Comparison of ENCODE assay signal across 19 cellular contexts in the genomic region with DNA sequence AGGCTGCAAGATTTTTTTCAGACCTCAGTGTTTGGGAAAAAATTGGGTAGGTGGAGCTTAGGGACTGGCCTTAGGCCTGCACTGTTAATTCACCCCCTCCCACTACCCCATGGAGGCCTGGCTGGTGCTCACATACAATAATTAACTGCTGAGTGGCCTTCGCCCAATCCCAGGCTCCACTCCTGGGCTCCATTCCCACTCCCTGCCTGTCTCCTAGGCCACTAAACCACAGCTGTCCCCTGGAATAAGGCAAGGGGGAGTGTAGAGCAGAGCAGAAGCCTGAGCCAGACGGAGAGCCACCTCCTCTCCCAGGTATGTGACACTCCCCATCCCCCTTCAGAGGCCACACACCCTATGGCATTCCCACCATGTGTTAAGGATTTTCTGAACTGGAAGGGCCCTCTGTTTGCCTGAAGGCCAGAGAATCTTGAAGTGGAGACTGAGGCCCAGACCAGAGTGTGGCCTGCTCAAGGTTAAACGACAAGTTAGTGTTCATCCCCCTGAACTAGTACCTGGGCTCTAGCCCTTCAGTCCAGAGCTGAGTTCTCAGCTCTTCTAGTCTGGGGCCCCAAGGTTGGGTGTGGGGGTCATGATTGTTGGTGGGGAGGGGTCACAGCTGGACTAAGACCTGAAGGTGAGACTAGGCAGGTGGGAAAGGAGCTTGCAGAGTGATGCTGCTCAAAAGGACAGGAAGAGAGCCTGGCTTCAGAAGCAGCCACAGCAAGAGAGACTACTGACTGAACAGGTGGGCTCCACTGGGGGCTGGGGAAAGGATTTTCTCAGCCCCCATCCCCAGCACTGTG. TPM values are rescaled to one million over a fixed set of nuclear protein-coding genes. Genes with fewer than 3 reads are reported as not detected.
DNase-seq lines count a peak whose midpoint lies in the region; ATAC-seq, FAIRE-seq and TF ChIP-seq lines count a peak whose summit lies in the region.
"Had no signal": no experiment of that assay in that cellular context is flagged by ENCODE, and none has a peak within 500 bp of the region (broad histone marks: within the 10 kb centered on the region; RNA-seq: fewer than 3 reads in every experiment).

No MANE protein-coding gene starts in this region.

- H3K27me3 Mint-ChIP-seq in T-cell: no peaks in the 10 kb centered on the region
- H3K27me3 Mint-ChIP-seq: activated T-cell treated with anti-CD3 and anti-CD28 coated beads, Interleukin-2, amount 50 U/mL, for 24 hours had no signal

- H3K27me3 ChIP-seq in H1 (replicated peaks in 1 of 4; ENCODE audit: control insufficient read depth in 3 of 4, extremely low read depth in 1 of 4, insufficient read depth in 3 of 4, low read length in 3 of 4) (no peaks in the 10 kb centered on the region), lung (ENCODE audit: control insufficient read depth, insufficient read depth) (no peaks in the 10 kb centered on the region)
- H3K27me3 ChIP-seq: BLaER1, uterus had no signal

- CTCF ChIA-PET in H1 (lab: Charles Lee; ENCODE audit: partially characterized antibody) (interaction anchor here (0.8 to 2.8 kb wide), 14 partner anchors 8 to 384 kb away, joined by 3 to 16 read pairs (median 4); a partner anchor contains a TSS), T-cell (lab: Charles Lee) (no interaction called here)

- H3K4me1 ChIP-seq in H1 (replicated peaks in 1 of 4; ENCODE audit: control insufficient read depth in 3 of 4, insufficient read depth in 4 of 4, low read length in 3 of 4) (peaks cover 0 to 3% (median 0%) of the 10 kb centered on the region in 4 experiments; a peak in 1 of 7 replicates), lung (ENCODE audit: control insufficient read depth in 2 of 2, insufficient read depth in 2 of 2, low read length in 2 of 2) (no peaks in the 10 kb centered on the region)
- H3K4me1 ChIP-seq: uterus had no signal

- H3K9ac ChIP-seq in H1 (replicated peaks in 1 of 4; ENCODE audit: extremely low read depth in 1 of 4, low read depth in 3 of 4, low read length in 3 of 4): no peak overlapping the region
- H3K9ac ChIP-seq: BLaER1, GM23248 had no signal

- H2AK5ac ChIP-seq in H1 (ENCODE audit: low read depth, low read length): no peak overlapping the region

- H4K20me1 ChIP-seq in H1 (replicated peaks in 1 of 2; ENCODE audit: control insufficient read depth in 1 of 2, insufficient read depth in 2 of 2, low read length in 2 of 2): no peaks in the 10 kb centered on the region
- H4K20me1 ChIP-seq: BLaER1 had no signal

- no peaks in the 10 kb centered on the region for H3K36me3 ChIP-seq in H1 (ENCODE audit: control insufficient read depth in 2 of 4, insufficient read depth in 4 of 4, low read length in 3 of 4)
- H3K36me3 ChIP-seq in lung (ENCODE audit: control insufficient read depth in 2 of 2, insufficient read depth in 2 of 2, low read length in 2 of 2): no peaks in the 10 kb centered on the region
- H3K36me3 ChIP-seq: BLaER1, uterus had no signal

- no peak overlapping the region for H4K5ac ChIP-seq in H1 (ENCODE audit: insufficient read length, low read depth, low read length)

- no peak overlapping the region for H2BK12ac ChIP-seq in H1 (ENCODE audit: low read depth, low read length)

- H3K9me3 ChIP-seq in H1 (ENCODE audit: insufficient read depth in 2 of 2, low read depth in 1 of 2, low read length in 1 of 2): no peaks in the 10 kb centered on the region
- no peaks in the 10 kb centered on the region for H3K9me3 ChIP-seq in lung (ENCODE audit: control insufficient read depth in 2 of 2, insufficient read depth in 1 of 2, low read length in 1 of 2)
- H3K9me3 ChIP-seq: BLaER1, uterus had no signal

- H3K4me3 ChIP-seq in H1 (ENCODE audit: extremely low read depth in 1 of 4, insufficient read depth in 2 of 4, low read depth in 3 of 4, low read length in 4 of 4) (no peak overlapping the region), lung (no peak overlapping the region)
- H3K4me3 ChIP-seq: BLaER1, GM23248, smooth muscle cell, uterus had no signal

- no peak overlapping the region for H2BK20ac ChIP-seq in H1 (ENCODE audit: low read length)

- no peak overlapping the region for H3K23ac ChIP-seq in H1 (ENCODE audit: insufficient read length)

- H2BK15ac ChIP-seq in H1 (ENCODE audit: low read length): 0 out of 2 replicates have a peak overlapping the region, but pooled peaks have one; percentile 61

- ATAC-seq in lung (ENCODE audit: insufficient read depth, low FRiP score) (peak; percentile 49), T-cell (replicated peaks in 1 of 4) (no peak), HG03565 (IDR thresholded peaks at IDR 0.05; ENCODE audit: unreplicated experiment) (no peak)
- ATAC-seq: natural killer cell had no signal

- no peak for TF ChIP-seq EP300 in H1 (IDR thresholded peaks at IDR 0.05; ENCODE audit: borderline replicate concordance in 1 of 2, low read depth in 2 of 2, low read length in 2 of 2)

- no peak overlapping the region for H2BK5ac ChIP-seq in H1 (ENCODE audit: low read depth, low read length)

- FAIRE-seq in H1 (lab: Jason Lieb, UNC): no peak
- FAIRE-seq: endometrium had no signal

- no peak for TF ChIP-seq CTCF in H1 (IDR thresholded peaks at IDR 0.05; ENCODE audit: control extremely low read depth in 1 of 3, insufficient read depth in 1 of 3, low read depth in 1 of 3, low read length in 3 of 3)
- TF ChIP-seq CTCF in lung (IDR thresholded peaks at IDR 0.05; ENCODE audit: control extremely low read depth, extremely low read depth): no peak

- H2BK120ac ChIP-seq in H1 (replicated peaks; ENCODE audit: low read depth, low read length): no peak overlapping the region

- DNase-seq in COR-L47 (lab: John Stamatoyannopoulos, UW): peak; percentile 73
- DNase-seq in NCI-H1105 treated with DMSO at 0.1 percent for 48 hours (lab: John Stamatoyannopoulos, UW): peak; percentile 55
- no peak for DNase-seq in H1 (ENCODE audit: low read depth in 1 of 2, low spot score in 2 of 2)
- DNase-seq in lung (ENCODE audit: low spot score): peak; percentile 70
- DNase-seq in T-cell: no peak
- DNase-seq in SIG-M5 (lab: John Stamatoyannopoulos, UW): no peak
- DNase-seq in NCI-H345 treated with DMSO at 0.1 percent for 48 hours (lab: John Stamatoyannopoulos, UW; ENCODE audit: unreplicated experiment): no peak
- DNase-seq: activated T-cell treated with anti-CD3 and anti-CD28 coated beads, Interleukin-2, amount 50 U/mL, for 24 hours; amniotic stem cell; GF-D8; GM23248; natural killer cell; SHP77 had no signal

- no peaks in the 10 kb centered on the region for H3K23me2 ChIP-seq in H1 (ENCODE audit: low read depth, low read length)

- H3K56ac ChIP-seq in H1 (replicated peaks; ENCODE audit: insufficient read length, low read depth, low read length): no peak overlapping the region

- no peak for TF ChIP-seq RAD21 in H1 (IDR thresholded peaks at IDR 0.05 in 1 of 2, conservative IDR thresholded peaks at IDR 0.05 in 1 of 2; ENCODE audit: low read depth in 2 of 2, low read length in 2 of 2)

- H3K79me1 ChIP-seq in H1 (ENCODE audit: low read depth, low read length): no peaks in the 10 kb centered on the region

- H3K18ac ChIP-seq in H1 (ENCODE audit: extremely low read depth, low read length): no peak overlapping the region

- H3K4me3 Mint-ChIP-seq in T-cell: no peak overlapping the region
- H3K4me3 Mint-ChIP-seq: activated T-cell treated with anti-CD3 and anti-CD28 coated beads, Interleukin-2, amount 50 U/mL, for 24 hours; natural killer cell had no signal

- 77% methylated on average over 2 of the region's 3 CpGs; no CpG with 5 or more reads in 1 of the 2 experiments for WGBS in H1 (ENCODE audit: extremely low coverage in 1 of 2, insufficient coverage in 1 of 2, insufficient read length in 1 of 2, insufficient replicate concordance in 2 of 2, low coverage in 1 of 2, low lambda C conversion rate in 2 of 2, missing lambda C conversion rate in 1 of 2), 2 experiments
- 54 to 85% methylated on average over 3 of the region's 3 CpGs for WGBS in lung, 2 donors

- peak overlapping the region; percentile 55; the same call in 1 of the 2 replicates for H2AFZ ChIP-seq in H1 (ENCODE audit: low read length)
- H2AFZ ChIP-seq: GM23248 had no signal

- H3K4me2 ChIP-seq in H1 (ENCODE audit: insufficient read depth in 1 of 2, low read depth in 2 of 2, low read length in 2 of 2): no peak overlapping the region
- H3K4me2 ChIP-seq: BLaER1, smooth muscle cell had no signal

- no peak for TF ChIP-seq POLR2A in H1 (IDR thresholded peaks at IDR 0.05; ENCODE audit: control extremely low read depth in 1 of 2, low read depth in 2 of 2, low read length in 2 of 2)

- H3K27ac ChIP-seq in H1 (ENCODE audit: low read depth, low read length) (no peak overlapping the region), lung (ENCODE audit: low read depth in 1 of 2, low read length in 1 of 2) (peak overlapping the region in 1 of 2 donors; percentile 49)
- H3K27ac ChIP-seq: BLaER1, GM23248, uterus, VCaP had no signal

- H3K79me2 ChIP-seq in H1 (ENCODE audit: control insufficient read depth in 1 of 2, insufficient read depth in 2 of 2, low read length in 2 of 2): no peaks in the 10 kb centered on the region

- H4K8ac ChIP-seq in H1 (ENCODE audit: extremely low read depth, insufficient read depth, low read length): peak overlapping the region; percentile 25; the same call in 1 of the 2 replicates

- no peak overlapping the region for H3K14ac ChIP-seq in H1 (ENCODE audit: insufficient read length)

- no peaks in the 10 kb centered on the region for H3K9me3 Mint-ChIP-seq in T-cell
- H3K9me3 Mint-ChIP-seq: activated T-cell treated with anti-CD3 and anti-CD28 coated beads, Interleukin-2, amount 50 U/mL, for 24 hours; natural killer cell had no signal

- no peaks in the 10 kb centered on the region for H3K36me3 Mint-ChIP-seq in T-cell
- H3K36me3 Mint-ChIP-seq: natural killer cell had no signal

- no peak overlapping the region for H4K91ac ChIP-seq in H1 (replicated peaks; ENCODE audit: insufficient read length, low read length)

- no peak overlapping the region for H3K4ac ChIP-seq in H1 (replicated peaks; ENCODE audit: insufficient read length, low read depth, low read length)

- no peaks in the 10 kb centered on the region for H3K4me1 Mint-ChIP-seq in T-cell
- H3K4me1 Mint-ChIP-seq: natural killer cell had no signal

- POLR2A ChIA-PET in H1 (lab: Charles Lee; ENCODE audit: partially characterized antibody): interaction anchor here (0.6 to 2.0 kb wide), 3 partner anchors 77 to 1588 kb away, joined by 3 to 9 read pairs (median 6); a partner anchor contains a TSS
- POLR2A ChIA-PET in T-cell (lab: Charles Lee): interaction anchor here in 1 of 2 donors (0.6 kb wide), 1 partner anchor 86 kb away, joined by 6 read pairs; no protein-coding TSS in a partner anchor

- H3K27ac Mint-ChIP-seq in T-cell: no peak overlapping the region
- H3K27ac Mint-ChIP-seq: activated T-cell treated with anti-CD3 and anti-CD28 coated beads, Interleukin-2, amount 50 U/mL, for 24 hours; natural killer cell had no signal

RNA-seq across cellular contexts. Expression of a gene that starts 2.3 kb away (rescaled TPM):
- total RNA-seq in H1 (2021; fragmentation: NEBNext Ultra II Directional; extraction: Animal tissue kit (Norgen Biotek cat#: 25700)): 0.55 TPM in 1 of 2 replicates, not detected in the other
- polyA plus RNA-seq in H1 (2011; rRNA removed): 1.3 and 1.9 TPM in 2 replicates
- polyA plus RNA-seq in H1 (2011; cell fraction: cytosol; rRNA removed): 1.7 TPM
- 0.77 TPM for polyA plus RNA-seq in H1 (2011; cell fraction: nucleus; rRNA removed)
- 0.82 to 1.1 TPM (median 0.85 TPM) in 4 replicates for polyA plus RNA-seq in H1 (2012, experiment 1 of 2)
- polyA plus RNA-seq in H1 (2012, experiment 2 of 2): 1.0 TPM
- 0.75 TPM for polyA plus RNA-seq in H1 (2013, experiment 1 of 2)
- polyA plus RNA-seq in H1 (2013, experiment 2 of 2): 0.79 TPM
- polyA minus RNA-seq in H1 (2011; rRNA and poly(A)+ RNA removed): 0.22 and 0.66 TPM in 2 replicates
- 2.8 TPM for polyA minus RNA-seq in H1 (2011; cell fraction: cytosol; rRNA and poly(A)+ RNA removed)
- 1.6 TPM for polyA minus RNA-seq in H1 (2011; cell fraction: nucleus; rRNA and poly(A)+ RNA removed)
- total RNA-seq in lung: 100 to 1,000 TPM; 120 to 182 TPM
- 100 to 1,000 TPM in 1 of 2 donors, 10 to 100 TPM in 1; 76.0 to 212 TPM for polyA plus RNA-seq in lung
- total RNA-seq in T-cell: under 1 TPM in 1 of 5 donors, not detected in 4; 0.25 TPM
- total RNA-seq: GM23248, natural killer cell had no signal

RNA-seq across cellular contexts. Expression of a gene that starts 26.9 kb away (rescaled TPM):
- total RNA-seq in H1 (2021; fragmentation: NEBNext Ultra II Directional; extraction: Animal tissue kit (Norgen Biotek cat#: 25700)): not detected in 2 replicates
- polyA plus RNA-seq in H1 (2011; rRNA removed): not detected in 2 replicates
- not detected for polyA plus RNA-seq in H1 (2011; cell fraction: cytosol; rRNA removed)
- polyA plus RNA-seq in H1 (2011; cell fraction: nucleus; rRNA removed): not detected
- polyA plus RNA-seq in H1 (2012, experiment 1 of 2): not detected in 4 replicates
- polyA plus RNA-seq in H1 (2012, experiment 2 of 2): not detected
- not detected for polyA plus RNA-seq in H1 (2013, experiment 1 of 2)
- polyA plus RNA-seq in H1 (2013, experiment 2 of 2): not detected
- not detected in 2 replicates for polyA minus RNA-seq in H1 (2011; rRNA and poly(A)+ RNA removed)
- polyA minus RNA-seq in H1 (2011; cell fraction: cytosol; rRNA and poly(A)+ RNA removed): not detected
- not detected for polyA minus RNA-seq in H1 (2011; cell fraction: nucleus; rRNA and poly(A)+ RNA removed)
- 10 to 100 TPM in 1 of 2 donors, 1 to 10 TPM in 1; 9.3 to 19.7 TPM for total RNA-seq in lung
- 10 to 100 TPM in 1 of 2 donors, 1 to 10 TPM in 1; 3.2 to 11.2 TPM for polyA plus RNA-seq in lung
- total RNA-seq in T-cell: not detected
- total RNA-seq: GM23248, natural killer cell, smooth muscle cell had no signal
- polyA plus RNA-seq: GM23248, smooth muscle cell had no signal

RNA-seq across cellular contexts. Expression of a gene that starts 34.9 kb away (rescaled TPM):
- total RNA-seq in H1 (2021; fragmentation: NEBNext Ultra II Directional; extraction: Animal tissue kit (Norgen Biotek cat#: 25700)): 79.1 and 79.5 TPM in 2 replicates
- polyA plus RNA-seq in H1 (2011; rRNA removed) (54.5 and 91.4 TPM in 2 replicates), lung (100 to 1,000 TPM in 1 of 2 donors, 10 to 100 TPM in 1; 66.3 to 107 TPM)
- polyA plus RNA-seq in H1 (2011; cell fraction: cytosol; rRNA removed): 56.9 TPM
- 457 TPM for polyA plus RNA-seq in H1 (2011; cell fraction: nucleus; rRNA removed)
- 66.1 to 85.4 TPM (median 76.6 TPM) in 4 replicates for polyA plus RNA-seq in H1 (2012, experiment 1 of 2)
- 45.7 TPM for polyA plus RNA-seq in H1 (2012, experiment 2 of 2)
- polyA plus RNA-seq in H1 (2013, experiment 1 of 2): 40.8 TPM
- 35.4 TPM for polyA plus RNA-seq in H1 (2013, experiment 2 of 2)
- 97.0 and 112 TPM in 2 replicates for polyA minus RNA-seq in H1 (2011; rRNA and poly(A)+ RNA removed)
- 77.8 TPM for polyA minus RNA-seq in H1 (2011; cell fraction: cytosol; rRNA and poly(A)+ RNA removed)
- polyA minus RNA-seq in H1 (2011; cell fraction: nucleus; rRNA and poly(A)+ RNA removed): 191 TPM
- total RNA-seq in lung (100 to 1,000 TPM in 1 of 2 donors, 10 to 100 TPM in 1; 76.7 to 199 TPM), T-cell (100 to 1,000 TPM; 112 to 162 (median 147) TPM)

RNA-seq across cellular contexts. Expression of a gene that starts 54.1 kb away (rescaled TPM):
- total RNA-seq in H1 (2021; fragmentation: NEBNext Ultra II Directional; extraction: Animal tissue kit (Norgen Biotek cat#: 25700)): not detected in 2 replicates
- polyA plus RNA-seq in H1 (2011; rRNA removed): not detected in 2 replicates
- not detected for polyA plus RNA-seq in H1 (2011; cell fraction: cytosol; rRNA removed)
- not detected for polyA plus RNA-seq in H1 (2011; cell fraction: nucleus; rRNA removed)
- polyA plus RNA-seq in H1 (2012, experiment 1 of 2): not detected in 4 replicates
- polyA plus RNA-seq in H1 (2012, experiment 2 of 2): not detected
- polyA plus RNA-seq in H1 (2013, experiment 1 of 2): not detected
- not detected for polyA plus RNA-seq in H1 (2013, experiment 2 of 2)
- polyA minus RNA-seq in H1 (2011; rRNA and poly(A)+ RNA removed): not detected in 2 replicates
- not detected for polyA minus RNA-seq in H1 (2011; cell fraction: cytosol; rRNA and poly(A)+ RNA removed)
- not detected for polyA minus RNA-seq in H1 (2011; cell fraction: nucleus; rRNA and poly(A)+ RNA removed)
- total RNA-seq in lung: 1 to 10 TPM; 5.1 to 6.5 TPM
- polyA plus RNA-seq in lung: 10 to 100 TPM in 1 of 2 donors, 1 to 10 TPM in 1; 1.1 to 14.0 TPM
- total RNA-seq in T-cell: not detected
- total RNA-seq: smooth muscle cell, uterus had no signal
- polyA plus RNA-seq: smooth muscle cell had no signal

RNA-seq across cellular contexts. Expression of a gene that starts 54.3 kb away (rescaled TPM):
- 0.19 TPM in 1 of 2 replicates, not detected in the other for total RNA-seq in H1 (2021; fragmentation: NEBNext Ultra II Directional; extraction: Animal tissue kit (Norgen Biotek cat#: 25700))
- 0.67 and 0.94 TPM in 2 replicates for polyA plus RNA-seq in H1 (2011; rRNA removed)
- polyA plus RNA-seq in H1 (2011; cell fraction: cytosol; rRNA removed): 0.21 TPM
- polyA plus RNA-seq in H1 (2011; cell fraction: nucleus; rRNA removed): 0.43 TPM
- 0.36 to 0.66 TPM (median 0.64 TPM) in 3 of 4 replicates, not detected in the other for polyA plus RNA-seq in H1 (2012, experiment 1 of 2)
- 0.46 TPM for polyA plus RNA-seq in H1 (2012, experiment 2 of 2)
- polyA plus RNA-seq in H1 (2013, experiment 1 of 2): 0.12 TPM
- polyA plus RNA-seq in H1 (2013, experiment 2 of 2): 0.06 TPM
- 1.0 TPM in 1 of 2 replicates, not detected in the other for polyA minus RNA-seq in H1 (2011; rRNA and poly(A)+ RNA removed)
- not detected for polyA minus RNA-seq in H1 (2011; cell fraction: cytosol; rRNA and poly(A)+ RNA removed)
- polyA minus RNA-seq in H1 (2011; cell fraction: nucleus; rRNA and poly(A)+ RNA removed): 0.80 TPM
- not detected for total RNA-seq in lung
- not detected for polyA plus RNA-seq in lung
- total RNA-seq in T-cell: not detected
- total RNA-seq: GM23248, natural killer cell, smooth muscle cell, uterus had no signal
- polyA plus RNA-seq: GM23248 had no signal

Comparison
In these comparisons a context has a peak if more than half of its experiments do, and no peak if none do; other contexts are left out.
1. DNase-seq: peak in COR-L47 (single experiment), NCI-H1105 treated with DMSO at 0.1 percent for 48 hours (single experiment) and lung (single experiment); none in H1 (0 of 2), T-cell (0 of 34), SIG-M5 (single experiment) and NCI-H345 treated with DMSO at 0.1 percent for 48 hours (single experiment).
2. RNA of a gene that starts 2.3 kb away (total RNA-seq): 120 to 182 TPM in lung; 0.55 TPM in H1 and 0.25 TPM in T-cell; every median in the first group is over 10 times any median in the second.
3. RNA of a gene that starts 26.9 kb away (total RNA-seq): 9.3 to 19.7 TPM in lung; not detected in H1 and not detected in T-cell; every median in the first group is over 4 times any median in the second.